In the genomic region with DNA sequence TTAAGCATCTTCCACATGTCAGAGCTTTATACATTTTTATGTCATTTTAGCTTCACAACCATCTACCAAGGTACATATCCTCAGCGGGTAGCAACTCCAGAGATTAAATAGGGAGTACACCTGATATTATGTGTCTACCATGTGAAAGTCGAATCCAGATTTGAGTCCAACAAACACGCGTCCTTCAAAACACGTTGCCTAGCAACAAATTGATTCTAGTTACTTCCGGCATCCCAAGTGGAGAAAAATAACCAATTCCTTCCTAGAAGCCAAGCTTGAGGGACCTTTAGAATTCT, we compare ENCODE assay signal across 8 cellular contexts. TPM values are rescaled to one million over a fixed set of nuclear protein-coding genes. Genes with fewer than 3 reads are reported as not detected.
A peak's percentile ranks its signal among the peaks of the same experiment; 100 is the strongest.
DNase-seq lines count a peak whose midpoint lies in the region; ATAC-seq, FAIRE-seq and TF ChIP-seq lines count a peak whose summit lies in the region.

No MANE protein-coding gene starts in this region.

- no peak for ATAC-seq in HCT116
- ATAC-seq in GM19324 (IDR thresholded peaks at IDR 0.05; ENCODE audit: low FRiP score, unreplicated experiment) = no peak
- no peak for ATAC-seq in GM18907 (IDR thresholded peaks at IDR 0.05; ENCODE audit: unreplicated experiment)

- no TSS peak for BruUV-seq in HCT116 (replicated peaks; lab: Mats Ljungman, UMichigan)

- H3K79me2 ChIP-seq in HCT116 (ENCODE audit: insufficient read depth, low read length) = no peaks in the 10 kb centered on the region

- H3K4me3 ChIP-seq in HCT116 (replicated peaks in 1 of 2; ENCODE audit: low read depth in 1 of 2, low read length in 2 of 2) (peak overlapping the region; percentile 73 to 79), SK-N-MC (peak overlapping the region; percentile 82), small intestine (ENCODE audit: low read depth in 1 of 2, low read length in 2 of 2) (peak overlapping the region in 1 of 2 donors; percentile 62)

- peak; percentile 43 for DNase-seq in Ammon's horn (ENCODE audit: low spot score)
- DNase-seq in HCT116 (ENCODE audit: low read depth, low spot score) = no peak
- DNase-seq in SK-N-MC (ENCODE audit: low read depth, low spot score) = no peak
- no peak for DNase-seq in glutamatergic neuron
- DNase-seq in small intestine = peak; percentile 75
- no peak for DNase-seq in RKO (ENCODE audit: low spot score)

- H2AFZ ChIP-seq in HCT116 (ENCODE audit: low read depth, low read length, poor library complexity, severe bottlenecking) = peak overlapping the region; percentile 50

- TF ChIP-seq RAD21 in HCT116 (IDR thresholded peaks at IDR 0.05; ENCODE audit: low read depth) = 0 out of 2 replicates have a peak, but pooled peaks have one; percentile 2

- H3K27ac ChIP-seq in HCT116 (ENCODE audit: low read depth, low read length) (peak overlapping the region; percentile 55), SK-N-MC (no peak overlapping the region), small intestine (ENCODE audit: low read depth in 1 of 2, low read length in 1 of 2) (peak overlapping the region; percentile 34 to 76)

- H3K9me2 ChIP-seq in HCT116 (ENCODE audit: insufficient read depth) = no peaks in the 10 kb centered on the region

- intact Hi-C loops in HCT116 (cut with micrococcal nuclease) = no loop called here

- RAD21 ChIA-PET in HCT116 (lab: Charles Lee; ENCODE audit: low non-redundant PET in 1 of 2, low total read pairs in 2 of 2, uncharacterized antibody in 2 of 2, unreplicated experiment in 2 of 2) = interaction anchor here in 1 of 2 experiments (0.8 kb wide), 1 partner anchor 45 kb away, joined by 3 read pairs; no protein-coding TSS in a partner anchor

- H3K4me1 ChIP-seq in HCT116 (ENCODE audit: control insufficient read depth in 1 of 2, insufficient read depth in 2 of 2, low read length in 2 of 2) (peaks cover 4 to 9% of the 10 kb centered on the region in 2 experiments; a peak in 2 of 4 replicates), small intestine (ENCODE audit: control insufficient read depth in 2 of 2, insufficient read depth in 1 of 2, low read depth in 1 of 2, low read length in 1 of 2) (peaks cover 0 to 4% of the 10 kb centered on the region in 2 donors)

- POLR2A ChIA-PET in HCT116 (lab: Charles Lee) = no interaction called here

- H3K9ac ChIP-seq in HCT116 (ENCODE audit: low read length) = peak overlapping the region; percentile 68
- peak overlapping the region; percentile 31 for H3K9ac ChIP-seq in SK-N-MC (ENCODE audit: insufficient read length)

- no peak overlapping the region for H3K27ac Mint-ChIP-seq in glutamatergic neuron (ENCODE audit: unreplicated experiment)

- H3K36me3 ChIP-seq in HCT116 (ENCODE audit: control insufficient read depth in 1 of 2, insufficient read depth in 2 of 2, low read length in 2 of 2) (no peaks in the 10 kb centered on the region), SK-N-MC (ENCODE audit: insufficient read depth, low read length) (no peaks in the 10 kb centered on the region), small intestine (ENCODE audit: control insufficient read depth in 2 of 2, insufficient read depth in 2 of 2, low read length in 2 of 2) (no peaks in the 10 kb centered on the region)

- H3K4me3 Mint-ChIP-seq in glutamatergic neuron (ENCODE audit: unreplicated experiment) = peak overlapping the region; percentile 88

- H3K4me1 Mint-ChIP-seq in glutamatergic neuron (ENCODE audit: low read depth, unreplicated experiment) = no peaks in the 10 kb centered on the region

- TF ChIP-seq POLR2A in HCT116 (IDR thresholded peaks at IDR 0.05; ENCODE audit: borderline replicate concordance, extremely low read depth, insufficient read depth, insufficient read length) = no peak

- peak overlapping the region; percentile 91 for H3K4me2 ChIP-seq in HCT116 (ENCODE audit: low read length)

- no peaks in the 10 kb centered on the region for H3K9me3 ChIP-seq in HCT116 (ENCODE audit: control insufficient read depth in 1 of 2, insufficient read depth in 1 of 2, low read depth in 1 of 2, low read length in 2 of 2)
- no peaks in the 10 kb centered on the region for H3K9me3 ChIP-seq in SK-N-MC (ENCODE audit: low read depth, low read length)
- no peaks in the 10 kb centered on the region for H3K9me3 ChIP-seq in small intestine (ENCODE audit: control insufficient read depth, low read depth)

- WGBS in small intestine, 3 donors = 3 to 8% (median 4%) methylated on average over 6 of the region's 6 CpGs

- CTCF ChIA-PET in HCT116 (lab: Charles Lee) = interaction anchor here (0.6 to 1.6 kb wide), 3 partner anchors 46 to 722 kb away, joined by 4 to 5 read pairs (median 4); no protein-coding TSS in a partner anchor

- no peaks in the 10 kb centered on the region for H4K20me1 ChIP-seq in HCT116 (ENCODE audit: insufficient read depth)

- peaks cover 2% of the 10 kb centered on the region for H3K9me3 Mint-ChIP-seq in glutamatergic neuron (ENCODE audit: unreplicated experiment)

- H3K27me3 Mint-ChIP-seq in glutamatergic neuron (ENCODE audit: unreplicated experiment) = peaks cover 4% of the 10 kb centered on the region

- no peaks in the 10 kb centered on the region for H3K36me3 Mint-ChIP-seq in glutamatergic neuron (ENCODE audit: unreplicated experiment)

- H3K27me3 ChIP-seq in HCT116 (ENCODE audit: insufficient read depth, low read length) = no peaks in the 10 kb centered on the region
- peaks cover 0 to under 1% of the 10 kb centered on the region in 2 donors for H3K27me3 ChIP-seq in small intestine (ENCODE audit: control insufficient read depth in 2 of 2, insufficient read depth in 2 of 2, low read length in 2 of 2)

- no peak for FAIRE-seq in small intestine (lab: Jason Lieb, UNC)

- TF ChIP-seq CTCF in HCT116 (IDR thresholded peaks at IDR 0.05 in 2 of 3, conservative IDR thresholded peaks at IDR 0.05 in 1 of 3; ENCODE audit: borderline replicate concordance in 1 of 3, insufficient read depth in 1 of 3, low read depth in 2 of 3, low read length in 2 of 3) (no peak), glutamatergic neuron (IDR thresholded peaks at IDR 0.05; ENCODE audit: partially characterized antibody, unreplicated experiment) (no peak)

TF ChIP-seq in HCT116, 20 proteins besides CTCF, POLR2A, EP300 and RAD21:
- no peak for TF ChIP-seq SP1 (IDR thresholded peaks at IDR 0.05; ENCODE audit: low read depth)
- TF ChIP-seq YY1 (IDR thresholded peaks at IDR 0.05; ENCODE audit: extremely low read depth, insufficient replicate concordance, low read depth, low read length) = no peak
- TF ChIP-seq MAX (IDR thresholded peaks at IDR 0.05) = no peak
- TF ChIP-seq ZNF274 (IDR thresholded peaks at IDR 0.05; ENCODE audit: low read depth, low read length) = no peak
- TF ChIP-seq SRF (IDR thresholded peaks at IDR 0.05; ENCODE audit: low read depth) = no peak
- TF ChIP-seq ZBTB33 (IDR thresholded peaks at IDR 0.05; ENCODE audit: extremely low read depth, insufficient replicate concordance, low read length) = no peak

RNA-seq across cellular contexts. Expression of gene ERICH2, which starts 0.2 kb away (rescaled TPM):
- total RNA-seq in HCT116 (2021; ENCODE audit: unreplicated experiment) = 2.4 TPM
- 2.0 and 2.3 TPM in 2 replicates for polyA plus RNA-seq in HCT116 (2012)
- total RNA-seq in glutamatergic neuron (ENCODE audit: unreplicated experiment) = 2.1 TPM
- polyA plus RNA-seq in small intestine = under 1 TPM in 1 of 3 donors, not detected in 2; 0.28 TPM

RNA-seq across cellular contexts. Expression of gene GAD1, which starts 46.7 kb away (rescaled TPM):
- 11.0 TPM for total RNA-seq in HCT116 (2021; ENCODE audit: unreplicated experiment)
- polyA plus RNA-seq in HCT116 (2012) = 7.9 and 8.3 TPM in 2 replicates
- 0.44 TPM for total RNA-seq in glutamatergic neuron (ENCODE audit: unreplicated experiment)
- polyA plus RNA-seq in small intestine = under 1 TPM in 1 of 3 donors, not detected in 2; 0.21 TPM

RNA-seq across cellular contexts. Expression of gene SP5, which starts 54.8 kb away (rescaled TPM):
- total RNA-seq in HCT116 (2021; ENCODE audit: unreplicated experiment) (0.98 TPM), glutamatergic neuron (ENCODE audit: unreplicated experiment) (1.8 TPM)
- polyA plus RNA-seq in HCT116 (2012) = 0.48 and 0.49 TPM in 2 replicates
- polyA plus RNA-seq in small intestine = 1 to 10 TPM in 2 of 3 donors, under 1 TPM in 1; 0.54 to 1.1 (median 1.1) TPM

Comparison
In these comparisons a context has a peak if more than half of its experiments do, and no peak if none do; other contexts are left out.
1. DNase-seq: peak in Ammon's horn (single experiment) and small intestine (single experiment); none in HCT116 (single experiment), SK-N-MC (single experiment), glutamatergic neuron (single experiment) and RKO (single experiment).